ENCODE assay signal across 8 cellular contexts in genomic region chr3:148075829-148076716, GRCh38.
A peak's percentile ranks its signal among the peaks of the same experiment; 100 is the strongest.
DNase-seq lines count a peak whose midpoint lies in the region; ATAC-seq and TF ChIP-seq lines count a peak whose summit lies in the region.

No MANE protein-coding gene starts in this region.

- DNase-seq in COLO829 (ENCODE audit: low spot score) (peak; percentile 35), RPMI8226 (peak; percentile 37), foreskin fibroblast (peak; percentile 49 to 81), skeletal muscle cell (ENCODE audit: low read depth) (peak; percentile 27), occipital lobe (lab: John Stamatoyannopoulos, UW) (no peak)

- ATAC-seq in HG02885 (IDR thresholded peaks at IDR 0.05; ENCODE audit: poor library complexity, unreplicated experiment): peak; percentile 47
- no peak for ATAC-seq in GM18861 (IDR thresholded peaks at IDR 0.05; ENCODE audit: unreplicated experiment)
- ATAC-seq in GM21528 (IDR thresholded peaks at IDR 0.05; ENCODE audit: low FRiP score, unreplicated experiment): no peak

- peak; percentile 86 for TF ChIP-seq CTCF in foreskin fibroblast (IDR thresholded peaks at IDR 0.05; ENCODE audit: low read depth, low read length)

- H3K4me3 ChIP-seq in foreskin fibroblast (ENCODE audit: low read depth in 1 of 2, low read length in 2 of 2) (no peak overlapping the region), skeletal muscle cell (ENCODE audit: low read depth, low read length) (no peak overlapping the region)
